In the genomic region with DNA sequence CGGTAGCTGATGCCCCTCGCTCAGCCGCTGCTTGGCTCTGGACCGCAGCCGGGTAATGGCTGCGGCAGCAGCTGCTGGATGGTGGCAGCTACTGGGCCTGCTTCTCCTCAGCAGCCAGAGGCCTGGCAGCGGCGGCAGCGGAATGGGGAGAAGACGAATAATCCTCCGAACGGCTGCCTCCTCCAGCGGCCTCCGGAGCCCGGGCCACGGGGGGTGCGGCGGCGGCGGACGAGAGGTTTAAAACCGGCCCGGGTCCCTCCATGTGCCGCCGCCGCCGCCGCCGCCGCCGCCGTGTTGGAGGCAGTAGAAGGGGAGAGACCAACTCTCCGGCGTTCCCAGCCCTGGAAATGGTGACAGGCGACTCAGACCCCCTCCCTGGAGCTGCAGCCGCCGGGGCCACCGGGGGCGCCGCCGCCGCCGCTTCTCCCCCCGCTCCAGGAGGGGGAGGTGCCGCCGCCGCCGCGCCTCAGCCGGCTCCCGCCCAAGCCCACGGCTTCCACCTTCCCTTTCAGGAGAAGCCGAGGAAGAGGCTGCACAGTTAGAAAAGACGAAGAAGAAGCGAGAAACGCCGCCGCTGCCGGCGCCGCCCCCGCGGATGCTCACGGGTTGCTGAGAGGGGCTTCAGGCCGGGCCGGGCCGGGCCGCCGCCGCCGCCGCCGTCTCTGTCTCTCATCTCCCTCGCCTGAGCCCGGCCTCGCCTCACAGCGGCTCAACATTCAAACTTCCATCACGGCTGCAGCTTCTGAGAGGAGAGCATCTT, we compare ENCODE assay signal across 8 cellular contexts.
DNase-seq lines count a peak whose midpoint lies in the region; ATAC-seq, FAIRE-seq and TF ChIP-seq lines count a peak whose summit lies in the region.

No MANE protein-coding gene starts in this region.

- H3K9ac ChIP-seq in smooth muscle cell (ENCODE audit: low read depth): peak overlapping the region; percentile 26

- peak in 4 of 5 donors; percentile 4 to 18 (median 14) for DNase-seq in CD4-positive, alpha-beta memory T cell
- DNase-seq in HT1080 (ENCODE audit: low read depth) (peak; percentile 35), T-helper 17 cell (peak in 2 of 3 donors; percentile 7 to 12), bronchial epithelial cell (ENCODE audit: low read depth) (no peak), inferior parietal cortex (ENCODE audit: extremely low spot score) (peak; percentile 59), smooth muscle cell (lab: John Stamatoyannopoulos, UW; ENCODE audit: unreplicated experiment) (peak; percentile 43)

- H3K9me3 ChIP-seq in CD4-positive, alpha-beta memory T cell (ENCODE audit: control insufficient read depth in 1 of 2, low read length in 2 of 2): no peaks in the 10 kb centered on the region
- H3K9me3 ChIP-seq in T-helper 17 cell (ENCODE audit: control insufficient read depth, low read length, poor library complexity, severe bottlenecking) (no peaks in the 10 kb centered on the region), smooth muscle cell (replicated peaks; ENCODE audit: low read depth) (no peaks in the 10 kb centered on the region)

- peaks cover 0 to 11% (median 2%) of the 10 kb centered on the region in 8 donors for H3K9me3 Mint-ChIP-seq in CD4-positive, alpha-beta memory T cell

- peak overlapping the region; percentile 83 for H3K4me2 ChIP-seq in smooth muscle cell

- POLR2A ChIA-PET in CD4-positive, alpha-beta memory T cell (lab: Charles Lee; ENCODE audit: partially characterized antibody): no interaction called here

- no peaks in the 10 kb centered on the region for H3K79me2 ChIP-seq in smooth muscle cell (ENCODE audit: low read depth)

- intact Hi-C loops in CD4-positive, alpha-beta memory T cell (cut with micrococcal nuclease): no loop called here

- TF ChIP-seq CTCF in bronchial epithelial cell (IDR thresholded peaks at IDR 0.05; ENCODE audit: insufficient read depth, low read length, severe bottlenecking) (no peak), smooth muscle cell (IDR thresholded peaks at IDR 0.05; ENCODE audit: borderline replicate concordance, insufficient read depth, poor library complexity, severe bottlenecking) (no peak)

- peak overlapping the region in 2 of 7 donors; percentile 71 to 74 for H3K27ac Mint-ChIP-seq in CD4-positive, alpha-beta memory T cell
- peak overlapping the region; percentile 51 for H3K27ac Mint-ChIP-seq in T-helper 17 cell

- CTCF ChIA-PET in CD4-positive, alpha-beta memory T cell (lab: Charles Lee; ENCODE audit: partially characterized antibody): no interaction called here

- H4K20me1 ChIP-seq in smooth muscle cell (ENCODE audit: low read depth): no peaks in the 10 kb centered on the region

- peaks cover 2% of the 10 kb centered on the region in 2 donors for H3K36me3 Mint-ChIP-seq in CD4-positive, alpha-beta memory T cell
- H3K36me3 Mint-ChIP-seq in T-helper 17 cell (ENCODE audit: low read depth): peaks cover 3% of the 10 kb centered on the region

- peaks cover 4% of the 10 kb centered on the region for H3K4me1 ChIP-seq in CD4-positive, alpha-beta memory T cell (ENCODE audit: insufficient read depth, low read length)
- no peaks in the 10 kb centered on the region for H3K4me1 ChIP-seq in smooth muscle cell (ENCODE audit: low read depth)

- peak overlapping the region in 1 of 2 donors; percentile 18 for H3K4me3 ChIP-seq in CD4-positive, alpha-beta memory T cell (ENCODE audit: low read length in 2 of 2)
- H3K4me3 ChIP-seq in bronchial epithelial cell (ENCODE audit: low read depth, low read length): peak overlapping the region; percentile 40
- H3K4me3 ChIP-seq in smooth muscle cell: peak overlapping the region; percentile 74

- peak overlapping the region; percentile 90 to 96 (median 92) for H3K4me3 Mint-ChIP-seq in CD4-positive, alpha-beta memory T cell
- peak overlapping the region; percentile 97 for H3K4me3 Mint-ChIP-seq in T-helper 17 cell

- no peaks in the 10 kb centered on the region for H3K36me3 ChIP-seq in CD4-positive, alpha-beta memory T cell (ENCODE audit: insufficient read depth, low read length)
- no peaks in the 10 kb centered on the region for H3K36me3 ChIP-seq in bronchial epithelial cell (ENCODE audit: control insufficient read depth, insufficient read depth, low read length)
- H3K36me3 ChIP-seq in smooth muscle cell (ENCODE audit: low read depth): no peaks in the 10 kb centered on the region

- peak; percentile 72 for ATAC-seq in T-helper 17 cell
- no peak for ATAC-seq in HG02588 (IDR thresholded peaks at IDR 0.05; ENCODE audit: unreplicated experiment)
- no peak for ATAC-seq in GM21526 (IDR thresholded peaks at IDR 0.05; ENCODE audit: low FRiP score, unreplicated experiment)

- H2AFZ ChIP-seq in smooth muscle cell (ENCODE audit: low read depth): peak overlapping the region; percentile 97

- no peak overlapping the region for H3K27ac ChIP-seq in CD4-positive, alpha-beta memory T cell (ENCODE audit: low read depth, low read length)
- H3K27ac ChIP-seq in smooth muscle cell (ENCODE audit: low read depth): peak overlapping the region; percentile 27

- peaks cover 49 to 55% of the 10 kb centered on the region in 2 donors for H3K27me3 Mint-ChIP-seq in CD4-positive, alpha-beta memory T cell
- H3K27me3 Mint-ChIP-seq in T-helper 17 cell: peaks cover 57% of the 10 kb centered on the region

- FAIRE-seq in bronchial epithelial cell (lab: Jason Lieb, UNC): no peak

- peaks cover 5 to 12% (median 6%) of the 10 kb centered on the region in 4 donors for H3K4me1 Mint-ChIP-seq in CD4-positive, alpha-beta memory T cell
- peaks cover 10% of the 10 kb centered on the region for H3K4me1 Mint-ChIP-seq in T-helper 17 cell

- H3F3A ChIP-seq in smooth muscle cell (ENCODE audit: low read depth): peaks cover 15% of the 10 kb centered on the region

- H3K27me3 ChIP-seq in CD4-positive, alpha-beta memory T cell (ENCODE audit: insufficient read depth, low read length): peaks cover 17% of the 10 kb centered on the region
- H3K27me3 ChIP-seq in bronchial epithelial cell (ENCODE audit: control insufficient read depth, insufficient read depth, low read length) (no peaks in the 10 kb centered on the region), smooth muscle cell (ENCODE audit: low read depth) (no peaks in the 10 kb centered on the region)

- under 1% methylated on average over 49 of the region's 78 CpGs for WGBS in smooth muscle cell (ENCODE audit: low lambda C conversion rate)
